7 cellular contexts compared by ENCODE assay signal in the genomic region with DNA sequence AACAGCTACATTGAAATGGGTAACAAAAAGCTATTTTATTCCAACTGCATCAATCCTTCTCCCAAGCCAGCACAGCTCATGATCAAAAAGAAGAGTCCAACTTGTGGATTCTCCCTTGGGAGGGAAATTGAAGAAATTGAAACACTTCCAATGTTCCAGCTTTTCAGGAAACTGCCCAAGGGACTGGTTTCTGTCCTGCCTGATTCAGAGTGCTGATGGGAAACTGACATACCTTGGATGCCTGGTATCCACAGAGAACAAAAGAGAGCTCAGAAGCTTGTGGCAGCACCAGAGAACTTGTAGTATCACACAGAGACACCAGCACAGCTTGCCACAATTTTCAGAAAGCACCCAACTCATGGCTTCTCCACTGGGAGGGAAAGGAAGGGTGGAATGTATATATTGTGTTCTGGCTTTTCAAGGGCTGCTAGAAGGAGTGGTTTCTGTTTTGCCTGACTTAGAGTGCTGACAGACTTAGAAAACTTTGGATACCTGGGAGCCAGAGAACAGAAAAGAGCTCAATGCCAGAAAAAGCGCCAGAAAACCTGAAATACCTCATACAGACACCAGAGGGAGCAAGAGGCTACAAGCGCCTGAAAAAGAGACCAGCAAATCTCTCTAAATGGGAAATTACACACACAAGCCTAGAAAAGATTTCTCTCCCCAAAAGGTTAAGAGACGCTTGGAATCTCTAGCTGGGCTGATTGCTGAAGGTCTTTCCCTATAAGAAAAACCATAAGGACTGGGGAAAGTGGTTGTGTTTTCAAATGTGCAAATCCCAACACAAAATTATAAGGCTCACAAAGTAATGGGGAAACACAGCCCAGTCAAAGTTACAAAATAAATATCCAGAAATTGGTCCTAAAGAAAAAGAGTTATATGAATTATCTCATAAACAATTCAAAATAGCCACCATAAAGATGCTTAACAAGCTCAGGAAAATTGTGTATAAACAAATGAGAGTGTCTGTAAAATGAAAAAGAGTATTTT.
DNase-seq lines count a peak whose midpoint lies in the region; TF ChIP-seq lines count a peak whose summit lies in the region.

No MANE protein-coding gene starts in this region.

- H3K9me3 ChIP-seq in left ventricle myocardium inferior (replicated peaks) = no peaks in the 10 kb centered on the region

- H3K27ac Mint-ChIP-seq in activated T-helper 2 cell treated with anti-CD3 and anti-CD28 coated beads, Interferon-gamma antibody, Interleukin-2, Interleukin-4, amounts not matched to agents 10 μg/mL and 5 μg/mL and 100 μg/mL, durations not matched to agents 14 hours and 24 hours and 36 hours = no peak overlapping the region

- TF ChIP-seq CTCF in left ventricle myocardium inferior (IDR thresholded peaks at IDR 0.05; ENCODE audit: borderline replicate concordance) = peak; percentile 87

- POLR2A ChIA-PET in HEK293T (lab: Yijun Ruan, JAX) = interaction anchor here (1.0 to 1.1 kb wide), 2 partner anchors 26 to 181 kb away, joined by 3 read pairs; no protein-coding TSS in a partner anchor

- no peaks in the 10 kb centered on the region for H3K36me3 Mint-ChIP-seq in activated T-helper 2 cell treated with anti-CD3 and anti-CD28 coated beads, Interferon-gamma antibody, Interleukin-2, Interleukin-4, amounts not matched to agents 10 μg/mL and 5 μg/mL and 100 μg/mL, durations not matched to agents 14 hours and 24 hours and 36 hours (ENCODE audit: low read depth)

- H3K4me3 ChIP-seq in left ventricle myocardium inferior (no peak overlapping the region), skeletal muscle cell (ENCODE audit: low read depth, low read length) (no peak overlapping the region)

- CTCF ChIA-PET in HEK293T (lab: Yijun Ruan, JAX) = interaction anchor here (0.6 to 1.6 kb wide), 24 partner anchors 10 to 518 kb away, joined by 3 to 22 read pairs (median 4); partner anchors contain the start of gene SPOCK1

- intact Hi-C loops in activated T-helper 2 cell treated with anti-CD3 and anti-CD28 coated beads, Interferon-gamma antibody, Interleukin-2, Interleukin-4, amounts not matched to agents 10 μg/mL and 5 μg/mL and 100 μg/mL, durations not matched to agents 14 hours and 24 hours and 36 hours (cut with micrococcal nuclease) = loop anchor here (1.0 kb wide), 1 partner anchor 179 kb away; the partner anchor contains the start of gene SPOCK1
- intact Hi-C loops in left ventricle myocardium inferior (cut with micrococcal nuclease) = loop anchor here (5.0 kb wide), 1 partner anchor 177 kb away; the partner anchor contains the start of gene SPOCK1

- H3K27me3 Mint-ChIP-seq in activated T-helper 2 cell treated with anti-CD3 and anti-CD28 coated beads, Interferon-gamma antibody, Interleukin-2, Interleukin-4, amounts not matched to agents 10 μg/mL and 5 μg/mL and 100 μg/mL, durations not matched to agents 14 hours and 24 hours and 36 hours (ENCODE audit: low read depth) = peaks cover 8% of the 10 kb centered on the region

- H3K27me3 ChIP-seq in left ventricle myocardium inferior (ENCODE audit: low read depth) = peaks cover 66% of the 10 kb centered on the region

- no peaks in the 10 kb centered on the region for H3K9me3 Mint-ChIP-seq in activated T-helper 2 cell treated with anti-CD3 and anti-CD28 coated beads, Interferon-gamma antibody, Interleukin-2, Interleukin-4, amounts not matched to agents 10 μg/mL and 5 μg/mL and 100 μg/mL, durations not matched to agents 14 hours and 24 hours and 36 hours

- no peaks in the 10 kb centered on the region for H3K4me1 Mint-ChIP-seq in activated T-helper 2 cell treated with anti-CD3 and anti-CD28 coated beads, Interferon-gamma antibody, Interleukin-2, Interleukin-4, amounts not matched to agents 10 μg/mL and 5 μg/mL and 100 μg/mL, durations not matched to agents 14 hours and 24 hours and 36 hours (ENCODE audit: low read depth)

- peaks cover 17% of the 10 kb centered on the region for H3K4me1 ChIP-seq in left ventricle myocardium inferior

- no peaks in the 10 kb centered on the region for H3K36me3 ChIP-seq in left ventricle myocardium inferior

- H3K27ac ChIP-seq in left ventricle myocardium inferior (replicated peaks) = no peak overlapping the region

- DNase-seq in Daoy (ENCODE audit: low read depth) (peak; percentile 59), HEK293T (ENCODE audit: extremely low spot score) (peak; percentile 58), NCI-H345 (lab: John Stamatoyannopoulos, UW) (peak; percentile 71), left ventricle myocardium inferior (no peak), skeletal muscle cell (ENCODE audit: low read depth) (peak; percentile 35)
- DNase-seq in activated T-helper 2 cell treated with anti-CD3 and anti-CD28 coated beads, Interferon-gamma antibody, Interleukin-2, Interleukin-4, amounts not matched to agents 10 μg/mL and 5 μg/mL and 100 μg/mL, durations not matched to agents 14 hours and 24 hours and 36 hours (ENCODE audit: low spot score) = peak; percentile 16
- DNase-seq in NK-92 treated with Interleukin-12 subunit alpha and Interleukin-12 subunit beta, amount 100 ng/mL, for 24 hours (lab: John Stamatoyannopoulos, UW) = no peak

- no peak overlapping the region for H3K4me3 Mint-ChIP-seq in activated T-helper 2 cell treated with anti-CD3 and anti-CD28 coated beads, Interferon-gamma antibody, Interleukin-2, Interleukin-4, amounts not matched to agents 10 μg/mL and 5 μg/mL and 100 μg/mL, durations not matched to agents 14 hours and 24 hours and 36 hours (ENCODE audit: low read depth)

TF ChIP-seq in HEK293T, 16 proteins besides CTCF, POLR2A, EP300 and RAD21:
- TF ChIP-seq ARNT (IDR thresholded peaks at IDR 0.05) = no peak
- TF ChIP-seq SUZ12 (IDR thresholded peaks at IDR 0.05) = no peak
- TF ChIP-seq NFRKB (IDR thresholded peaks at IDR 0.05) = no peak

Comparison
In these comparisons a context has a peak if more than half of its experiments do, and no peak if none do; other contexts are left out.
1. DNase-seq: peak in Daoy (single experiment), HEK293T (single experiment), NCI-H345 (single experiment), activated T-helper 2 cell treated with anti-CD3 and anti-CD28 coated beads, Interferon-gamma antibody, Interleukin-2, Interleukin-4, amounts not matched to agents 10 μg/mL and 5 μg/mL and 100 μg/mL, durations not matched to agents 14 hours and 24 hours and 36 hours (single experiment) and skeletal muscle cell (single experiment); none in left ventricle myocardium inferior (single experiment) and NK-92 treated with Interleukin-12 subunit alpha and Interleukin-12 subunit beta, amount 100 ng/mL, for 24 hours (single experiment).